ENCODE assay signal across 4 cellular contexts in genomic region chr11:124015837-124016236, GRCh38. TPM values are rescaled to one million over a fixed set of nuclear protein-coding genes. Genes with fewer than 3 reads are reported as not detected.
"Had no signal": no experiment of that assay in that cellular context is flagged by ENCODE, and none has a peak within 500 bp of the region (broad histone marks: within the 10 kb centered on the region; RNA-seq: fewer than 3 reads in every experiment).

No MANE protein-coding gene starts in this region.

RNA-seq across cellular contexts. Expression of gene OR10G4, which starts 3.0 kb away (rescaled TPM):
- total RNA-seq: LHCN-M2, M059J, MCF 10A, NCI-H460 had no signal

RNA-seq across cellular contexts. Expression of gene OR10G9, which starts 7.0 kb away (rescaled TPM):
- total RNA-seq: LHCN-M2, M059J, MCF 10A, NCI-H460 had no signal

RNA-seq across cellular contexts. Expression of gene OR10G8, which starts 10.8 kb away (rescaled TPM):
- total RNA-seq: LHCN-M2, M059J, MCF 10A, NCI-H460 had no signal

RNA-seq across cellular contexts. Expression of gene OR10G6, which starts 20.9 kb away (rescaled TPM):
- total RNA-seq: LHCN-M2, M059J, MCF 10A, NCI-H460 had no signal

RNA-seq across cellular contexts. Expression of gene OR10G7, which starts 25.3 kb away (rescaled TPM):
- total RNA-seq: LHCN-M2, M059J, MCF 10A, NCI-H460 had no signal
